Comparison of ENCODE assay signal across 10 cellular contexts in genomic region chr7:157000741-157001653, GRCh38. TPM values are rescaled to one million over a fixed set of nuclear protein-coding genes. Genes with fewer than 3 reads are reported as not detected.
DNase-seq lines count a peak whose midpoint lies in the region; ATAC-seq, FAIRE-seq and TF ChIP-seq lines count a peak whose summit lies in the region.
"Had no signal": no experiment of that assay in that cellular context is flagged by ENCODE, and none has a peak within 500 bp of the region (broad histone marks: within the 10 kb centered on the region; RNA-seq: fewer than 3 reads in every experiment).

No MANE protein-coding gene starts in this region.

- peak overlapping the region; percentile 60 for H3K4me2 ChIP-seq in keratinocyte (ENCODE audit: control insufficient read depth, extremely low read depth, insufficient read depth, low read depth, low read length)

- H3K4me3 ChIP-seq in keratinocyte (ENCODE audit: control insufficient read depth in 2 of 3, extremely low read depth in 1 of 3, insufficient read depth in 2 of 3, low read depth in 1 of 3, low read length in 3 of 3) (peak overlapping the region in 1 of 3 experiments; percentile 55), tibial artery (peak overlapping the region; percentile 39 to 50)

- no peaks in the 10 kb centered on the region for H3K36me3 Mint-ChIP-seq in activated T-cell treated with anti-CD3 and anti-CD28 coated beads, Interleukin-2, amount 50 U/mL, for 24 hours (ENCODE audit: low read depth)
- peaks cover 3% of the 10 kb centered on the region for H3K36me3 Mint-ChIP-seq in activated CD8-positive, alpha-beta memory T cell treated with anti-CD3 and anti-CD28 coated beads, Interleukin-2, amount 10 ng/mL, durations not matched to agents 7 days and 5 days

- no peak overlapping the region for H2AFZ ChIP-seq in keratinocyte (ENCODE audit: control insufficient read depth, low read length)

- H4K20me1 ChIP-seq in keratinocyte (ENCODE audit: control insufficient read depth, extremely low read depth, insufficient read depth, low read length), result no peaks in the 10 kb centered on the region

- H3K27me3 ChIP-seq in keratinocyte (ENCODE audit: control insufficient read depth, extremely low read depth, insufficient read depth, low read length) (peaks cover 77% of the 10 kb centered on the region), tibial artery (peaks cover 7 to 94% of the 10 kb centered on the region in 2 donors)

- dilution Hi-C loops in keratinocyte (cut with MboI; ENCODE audit: extremely low pct_ligation_motif_present, low sequenced_read_pairs), result no loop called here

- no peak for FAIRE-seq in keratinocyte (lab: Jason Lieb, UNC)
- FAIRE-seq: kidney had no signal

- H3K9me3 Mint-ChIP-seq in activated T-cell treated with anti-CD3 and anti-CD28 coated beads, Interleukin-2, amount 50 U/mL, for 24 hours, result no peaks in the 10 kb centered on the region
- H3K9me3 Mint-ChIP-seq in activated CD8-positive, alpha-beta memory T cell treated with anti-CD3 and anti-CD28 coated beads, Interleukin-2, amount 10 ng/mL, durations not matched to agents 7 days and 5 days (ENCODE audit: low read depth), result no peaks in the 10 kb centered on the region

- peaks cover 33% of the 10 kb centered on the region for H3K4me1 Mint-ChIP-seq in activated T-cell treated with anti-CD3 and anti-CD28 coated beads, Interleukin-2, amount 50 U/mL, for 24 hours (ENCODE audit: low read depth)
- H3K4me1 Mint-ChIP-seq in activated CD8-positive, alpha-beta memory T cell treated with anti-CD3 and anti-CD28 coated beads, Interleukin-2, amount 10 ng/mL, durations not matched to agents 7 days and 5 days, result peaks cover 20% of the 10 kb centered on the region

- H3K27ac Mint-ChIP-seq in activated T-cell treated with anti-CD3 and anti-CD28 coated beads, Interleukin-2, amount 50 U/mL, for 24 hours, result no peak overlapping the region
- H3K27ac Mint-ChIP-seq in activated CD8-positive, alpha-beta memory T cell treated with anti-CD3 and anti-CD28 coated beads, Interleukin-2, amount 10 ng/mL, durations not matched to agents 7 days and 5 days, result peak overlapping the region; percentile 65

- H3K36me3 ChIP-seq in keratinocyte (ENCODE audit: control insufficient read depth in 2 of 2, extremely low read depth in 1 of 2, insufficient read depth in 2 of 2, low read length in 2 of 2), result no peaks in the 10 kb centered on the region
- H3K36me3 ChIP-seq in tibial artery, result no peaks in the 10 kb centered on the region

- H3K9ac ChIP-seq in keratinocyte (ENCODE audit: control insufficient read depth, extremely low read depth, insufficient read depth, low read length), result no peak overlapping the region

- no peaks in the 10 kb centered on the region for H3K9me1 ChIP-seq in keratinocyte (ENCODE audit: control insufficient read depth, extremely low read depth, insufficient read depth, low read length)

- DNase-seq in activated T-cell treated with anti-CD3 and anti-CD28 coated beads, Interleukin-2, amount 50 U/mL, for 24 hours, result no peak
- DNase-seq in activated T-cell treated with anti-CD3 and anti-CD28 coated beads for 4 hours (no peak), keratinocyte (ENCODE audit: low read depth, low spot score) (no peak), tibial artery (peak in 1 of 2 donors; percentile 17), NOMO-1 (lab: John Stamatoyannopoulos, UW; ENCODE audit: unreplicated experiment in 2 of 2) (no peak), amygdala (lab: John Stamatoyannopoulos, UW) (no peak)
- DNase-seq in activated CD8-positive, alpha-beta memory T cell treated with anti-CD3 and anti-CD28 coated beads, Interleukin-2, amount 10 ng/mL, durations not matched to agents 7 days and 5 days, result no peak
- DNase-seq in stimulated activated CD8-positive, alpha-beta memory T cell treated with anti-CD3 and anti-CD28 coated beads, Interleukin-4, amount 100 ng/mL, for 48 hours, result no peak
- DNase-seq: kidney had no signal

- CTCF ChIA-PET in activated CD8-positive, alpha-beta memory T cell treated with anti-CD3 and anti-CD28 coated beads, Interleukin-2, amount 10 ng/mL, durations not matched to agents 7 days and 5 days (lab: Charles Lee), result no interaction called here

- peaks cover 10% of the 10 kb centered on the region for H3K4me1 ChIP-seq in keratinocyte (ENCODE audit: control insufficient read depth, extremely low read depth, insufficient read depth, low read length)
- peaks cover 0 to 57% (median 48%) of the 10 kb centered on the region in 4 donors for H3K4me1 ChIP-seq in tibial artery

- H3K27me3 Mint-ChIP-seq in activated T-cell treated with anti-CD3 and anti-CD28 coated beads, Interleukin-2, amount 50 U/mL, for 24 hours, result peaks cover 91% of the 10 kb centered on the region
- peaks cover 82% of the 10 kb centered on the region for H3K27me3 Mint-ChIP-seq in activated CD8-positive, alpha-beta memory T cell treated with anti-CD3 and anti-CD28 coated beads, Interleukin-2, amount 10 ng/mL, durations not matched to agents 7 days and 5 days

- no peaks in the 10 kb centered on the region for H3K79me2 ChIP-seq in keratinocyte (ENCODE audit: control insufficient read depth, insufficient read depth, low read length)

- no peak for ATAC-seq in activated CD8-positive, alpha-beta memory T cell treated with anti-CD3 and anti-CD28 coated beads, Interleukin-2, amount 10 ng/mL, durations not matched to agents 7 days and 5 days

- H3K9me3 ChIP-seq in keratinocyte (ENCODE audit: control insufficient read depth, low read depth, low read length) (no peaks in the 10 kb centered on the region), tibial artery (peaks cover 0 to 6% (median 0%) of the 10 kb centered on the region in 3 donors)

- intact Hi-C loops in tibial artery (cut with DNase I; ENCODE audit: low total_unique reads), result no loop called here

- TF ChIP-seq CTCF in keratinocyte (optimal IDR thresholded peaks at IDR 0.05 in 1 of 3, IDR thresholded peaks at IDR 0.05 in 1 of 3, conservative IDR thresholded peaks at IDR 0.05 in 1 of 3; ENCODE audit: extremely low read depth in 1 of 3, insufficient read depth in 2 of 3, low read length in 3 of 3) (no peak), tibial artery (IDR thresholded peaks at IDR 0.05) (no peak)

- peak overlapping the region; percentile 51 for H3K4me3 Mint-ChIP-seq in activated T-cell treated with anti-CD3 and anti-CD28 coated beads, Interleukin-2, amount 50 U/mL, for 24 hours
- peak overlapping the region; percentile 29 for H3K4me3 Mint-ChIP-seq in activated CD8-positive, alpha-beta memory T cell treated with anti-CD3 and anti-CD28 coated beads, Interleukin-2, amount 10 ng/mL, durations not matched to agents 7 days and 5 days

- no peak overlapping the region for H3K27ac ChIP-seq in keratinocyte (ENCODE audit: control insufficient read depth, insufficient read depth, low read length)
- H3K27ac ChIP-seq in tibial artery, result no peak overlapping the region

RNA-seq across cellular contexts. Expression of gene MNX1, which starts 9.5 kb away (rescaled TPM):
- total RNA-seq in activated CD8-positive, alpha-beta memory T cell treated with anti-CD3 and anti-CD28 coated beads, Interleukin-2, amount 10 ng/mL, durations not matched to agents 7 days and 5 days, result not detected
- polyA plus RNA-seq in keratinocyte, result 0.02 TPM in 1 of 3 replicates, not detected in the others
- not detected for polyA plus RNA-seq in keratinocyte (2011; ENCODE audit: low read depth)
- polyA plus RNA-seq in keratinocyte (2011; cell fraction: cytosol; rRNA removed), result not detected in 2 replicates
- polyA plus RNA-seq in keratinocyte (2011; cell fraction: nucleus; rRNA removed), result not detected in 2 replicates
- polyA plus RNA-seq in keratinocyte (2012; ENCODE audit: low replicate concordance), result 0.10 and 0.11 TPM in 2 replicates
- 0.10 TPM in 1 of 3 replicates, not detected in the others for polyA minus RNA-seq in keratinocyte
- not detected for polyA minus RNA-seq in keratinocyte (2011; cell fraction: cytosol; rRNA and poly(A)+ RNA removed)
- polyA minus RNA-seq in keratinocyte (2011; cell fraction: nucleus; rRNA and poly(A)+ RNA removed), result not detected in 2 replicates
- polyA plus RNA-seq: BJ had no signal

RNA-seq across cellular contexts. Expression of gene NOM1, which starts 51.5 kb away (rescaled TPM):
- 10 to 100 TPM; 31.9 to 35.0 TPM for total RNA-seq in activated CD8-positive, alpha-beta memory T cell treated with anti-CD3 and anti-CD28 coated beads, Interleukin-2, amount 10 ng/mL, durations not matched to agents 7 days and 5 days
- 9.9 to 17.1 TPM (median 13.0 TPM) in 3 replicates for polyA plus RNA-seq in keratinocyte
- polyA plus RNA-seq in keratinocyte (2011; ENCODE audit: low read depth), result 21.5 TPM
- polyA plus RNA-seq in keratinocyte (2011; cell fraction: cytosol; rRNA removed), result 6.7 and 8.9 TPM in 2 replicates
- 48.0 and 48.8 TPM in 2 replicates for polyA plus RNA-seq in keratinocyte (2011; cell fraction: nucleus; rRNA removed)
- polyA plus RNA-seq in keratinocyte (2012; ENCODE audit: low replicate concordance), result 12.5 and 14.4 TPM in 2 replicates
- polyA minus RNA-seq in keratinocyte, result 13.5 to 28.4 TPM (median 14.1 TPM) in 3 replicates
- polyA minus RNA-seq in keratinocyte (2011; cell fraction: cytosol; rRNA and poly(A)+ RNA removed), result 10.4 TPM
- polyA minus RNA-seq in keratinocyte (2011; cell fraction: nucleus; rRNA and poly(A)+ RNA removed), result 16.9 and 32.6 TPM in 2 replicates
